In genomic region chr18:48955528-48956261, GRCh38 we compare ENCODE assay signal across 8 cellular contexts. TPM values are rescaled to one million over a fixed set of nuclear protein-coding genes. Genes with fewer than 3 reads are reported as not detected.
DNase-seq lines count a peak whose midpoint lies in the region; ATAC-seq and TF ChIP-seq lines count a peak whose summit lies in the region.

No MANE protein-coding gene starts in this region.

- H3K9me3 Mint-ChIP-seq in Calu3 (ENCODE audit: low read depth, unreplicated experiment), result no peaks in the 10 kb centered on the region

- no peaks in the 10 kb centered on the region for H3K27me3 Mint-ChIP-seq in Calu3 (ENCODE audit: unreplicated experiment)

- ATAC-seq in GM21526 (IDR thresholded peaks at IDR 0.05; ENCODE audit: low FRiP score, unreplicated experiment), result no peak
- no peak for ATAC-seq in left lobe of liver
- ATAC-seq in GM18520 (IDR thresholded peaks at IDR 0.05; ENCODE audit: unreplicated experiment), result no peak
- ATAC-seq in HG03442 (IDR thresholded peaks at IDR 0.05; ENCODE audit: unreplicated experiment), result no peak

- CTCF ChIA-PET in Calu3 (lab: Charles Lee), result interaction anchor here (0.6 to 0.7 kb wide), 3 partner anchors 18 to 477 kb away, joined by 3 to 6 read pairs (median 3); no protein-coding TSS in a partner anchor

- TF ChIP-seq CTCF in Calu3 (IDR thresholded peaks at IDR 0.05; ENCODE audit: unreplicated experiment) (peak; percentile 13), fibroblast of mammary gland (conservative IDR thresholded peaks at IDR 0.05; ENCODE audit: control insufficient read depth, insufficient read depth, low read depth, low read length) (peak; percentile 9)

- no peak overlapping the region for H3K4me3 ChIP-seq in fibroblast of mammary gland (ENCODE audit: control insufficient read depth, low read depth, low read length)

- peaks cover 33% of the 10 kb centered on the region for H3K36me3 Mint-ChIP-seq in Calu3 (ENCODE audit: insufficient read depth, unreplicated experiment)

- peak overlapping the region; percentile 54 for H3K27ac Mint-ChIP-seq in Calu3 (ENCODE audit: unreplicated experiment)

- no peak overlapping the region for H3K4me3 Mint-ChIP-seq in Calu3 (ENCODE audit: low read depth, unreplicated experiment)

- peaks cover 44% of the 10 kb centered on the region for H3K4me1 Mint-ChIP-seq in Calu3 (ENCODE audit: low read depth, unreplicated experiment)

- DNase-seq in Calu3 (peak; percentile 65), RPMI8226 (peak; percentile 57), fibroblast of mammary gland (ENCODE audit: low read depth) (peak; percentile 80), pons (ENCODE audit: low spot score) (peak; percentile 28), left lobe of liver (ENCODE audit: low spot score) (no peak)

- no TSS peak for BruUV-seq in Calu3 (replicated peaks; lab: Mats Ljungman, UMichigan)

- intact Hi-C loops in Calu3 (cut with micrococcal nuclease; ENCODE audit: unreplicated experiment), result no loop called here

RNA-seq across cellular contexts. Expression of gene SMAD7, which starts 4.9 kb away (rescaled TPM):
- total RNA-seq in Calu3 (2022), result 11.2 and 13.7 TPM in 2 replicates
- 12.4 TPM for total RNA-seq in left lobe of liver
